In the genomic region with DNA sequence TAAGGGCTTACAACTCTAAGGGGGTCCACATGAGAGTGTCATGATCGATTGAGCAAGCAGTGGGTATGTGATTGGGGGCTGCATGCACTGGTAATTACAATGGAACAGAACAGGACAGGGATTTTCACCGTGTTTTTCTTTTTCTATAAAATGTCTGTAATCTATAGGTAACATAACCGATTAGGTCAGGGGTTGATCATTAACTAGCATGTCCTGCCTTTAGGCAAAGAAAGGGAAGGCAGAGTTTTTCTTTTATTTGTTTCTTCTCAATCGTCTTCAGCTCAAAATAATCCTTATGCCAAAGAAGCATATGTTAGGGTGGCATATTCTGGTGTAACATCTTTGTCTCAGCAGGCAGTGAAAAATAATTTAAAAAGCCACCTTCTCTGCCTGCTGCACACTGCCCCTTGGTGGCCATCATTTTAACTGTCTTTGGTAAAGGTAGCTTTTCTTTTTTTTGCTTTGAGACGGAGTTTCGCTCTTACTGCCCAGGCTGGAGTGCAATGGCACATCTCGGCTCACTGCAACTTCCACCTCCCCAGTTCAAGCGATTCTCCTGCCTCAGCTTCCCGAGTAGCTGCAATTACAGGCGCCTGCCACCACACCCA, we compare ENCODE assay signal across 8 cellular contexts. TPM values are rescaled to one million over a fixed set of nuclear protein-coding genes. Genes with fewer than 3 reads are reported as not detected.
DNase-seq lines count a peak whose midpoint lies in the region; ATAC-seq and TF ChIP-seq lines count a peak whose summit lies in the region.

No MANE protein-coding gene starts in this region.

- H3F3A ChIP-seq in DOHH2 (ENCODE audit: control insufficient read depth, insufficient read depth): no peaks in the 10 kb centered on the region

- peak overlapping the region; percentile 2 for H3K4me3 Mint-ChIP-seq in progenitor cell of endocrine pancreas (ENCODE audit: low read depth)

- WGBS in aorta, 2 donors: 55 to 66% methylated on average over 10 of the region's 10 CpGs

- no peak overlapping the region for H3K27ac Mint-ChIP-seq in progenitor cell of endocrine pancreas

- peaks cover 99% of the 10 kb centered on the region for H3K79me2 ChIP-seq in DOHH2 (ENCODE audit: control insufficient read depth, low read length)

- intact Hi-C loops in aorta (cut with DNase I): loop anchor here in 1 of 2 donors (10.0 kb wide), 2 partner anchors 215 to 365 kb away; a partner anchor contains a TSS

- H4K20me1 ChIP-seq in DOHH2 (ENCODE audit: control insufficient read depth, insufficient read depth, low read depth, low read length): no peaks in the 10 kb centered on the region; the same call in 1 of the 2 replicates

- peak; percentile 61 for TF ChIP-seq CTCF in DOHH2 (IDR thresholded peaks at IDR 0.05; ENCODE audit: low read depth, low read length, poor library complexity, severe bottlenecking)
- TF ChIP-seq CTCF in LNCAP (IDR thresholded peaks at IDR 0.05): peak; percentile 76
- TF ChIP-seq CTCF in progenitor cell of endocrine pancreas (IDR thresholded peaks at IDR 0.05; ENCODE audit: unreplicated experiment): peak; percentile 43

- no peak overlapping the region for H3K4me3 ChIP-seq in DOHH2 (ENCODE audit: low read length)
- H3K4me3 ChIP-seq in aorta (ENCODE audit: low read length in 2 of 2): no peak overlapping the region

- H3K9me3 Mint-ChIP-seq in progenitor cell of endocrine pancreas (ENCODE audit: low read depth): no peaks in the 10 kb centered on the region

- H3K4me1 ChIP-seq in DOHH2 (ENCODE audit: control insufficient read depth, low read length) (peaks cover 2% of the 10 kb centered on the region; the same call in 1 of the 2 replicates), aorta (ENCODE audit: control insufficient read depth in 1 of 2, insufficient read depth in 2 of 2, low read length in 2 of 2) (no peaks in the 10 kb centered on the region)

- H3K9me3 ChIP-seq in DOHH2 (ENCODE audit: control insufficient read depth, insufficient read depth, low read length): no peaks in the 10 kb centered on the region
- no peaks in the 10 kb centered on the region for H3K9me3 ChIP-seq in aorta (ENCODE audit: control insufficient read depth, low read length)

- H3K27ac ChIP-seq in DOHH2 (ENCODE audit: low read depth, low read length) (no peak overlapping the region), aorta (ENCODE audit: low read depth in 1 of 2, low read length in 2 of 2) (no peak overlapping the region)

- H3K9me2 ChIP-seq in DOHH2 (replicated peaks; ENCODE audit: control insufficient read depth, low read length): no peaks in the 10 kb centered on the region

- DNase-seq in activated CD4-positive, alpha-beta T cell treated with anti-CD3 and anti-CD28 coated beads, Interleukin-2, amount 50 U/mL, for 4 hours: peak; percentile 25 to 27
- DNase-seq in fibroblast of gingiva (ENCODE audit: low read depth) (peak; percentile 39), progenitor cell of endocrine pancreas (ENCODE audit: low spot score, unreplicated experiment) (no peak), aorta (no peak)

- H3K27me3 ChIP-seq in DOHH2 (ENCODE audit: control insufficient read depth, low read length) (no peaks in the 10 kb centered on the region), aorta (ENCODE audit: control insufficient read depth in 1 of 2, insufficient read depth in 2 of 2, low read length in 1 of 2) (no peaks in the 10 kb centered on the region)

- ATAC-seq in GM19467 (IDR thresholded peaks at IDR 0.05; ENCODE audit: unreplicated experiment): peak; percentile 71
- ATAC-seq in HG03521 (IDR thresholded peaks at IDR 0.05; ENCODE audit: unreplicated experiment): no peak
- ATAC-seq in aorta (ENCODE audit: low FRiP score): no peak

- H3K4me1 Mint-ChIP-seq in progenitor cell of endocrine pancreas (ENCODE audit: low read depth): peaks cover 18% of the 10 kb centered on the region

- H3K27me3 Mint-ChIP-seq in progenitor cell of endocrine pancreas: no peaks in the 10 kb centered on the region

- H3K36me3 Mint-ChIP-seq in progenitor cell of endocrine pancreas (ENCODE audit: insufficient read depth): peaks cover 3% of the 10 kb centered on the region

- no peak overlapping the region for H3K4me2 ChIP-seq in DOHH2 (ENCODE audit: low read length)

- H3K36me3 ChIP-seq in DOHH2 (ENCODE audit: control insufficient read depth, low read length): peaks cover 48% of the 10 kb centered on the region
- H3K36me3 ChIP-seq in aorta (ENCODE audit: control insufficient read depth in 1 of 2, insufficient read depth in 2 of 2, low read length in 1 of 2): no peaks in the 10 kb centered on the region

RNA-seq across cellular contexts. Expression of a gene that starts 9.7 kb away (rescaled TPM):
- 39.0 and 47.1 TPM in 2 replicates for total RNA-seq in progenitor cell of endocrine pancreas
- 10 to 100 TPM in 1 of 2 donors, 1 to 10 TPM in 1; 8.4 to 13.6 TPM for total RNA-seq in aorta
- 1 to 10 TPM; 7.8 to 9.4 TPM for polyA plus RNA-seq in aorta

RNA-seq across cellular contexts. Expression of a gene that starts 33.2 kb away (rescaled TPM):
- 27.9 and 29.8 TPM in 2 replicates for total RNA-seq in progenitor cell of endocrine pancreas
- total RNA-seq in aorta: 10 to 100 TPM; 23.3 to 64.8 TPM
- polyA plus RNA-seq in aorta: 10 to 100 TPM; 26.8 to 42.1 TPM

Comparison
In these comparisons a context has a peak if more than half of its experiments do, and no peak if none do; other contexts are left out.
1. DNase-seq: peak in activated CD4-positive, alpha-beta T cell treated with anti-CD3 and anti-CD28 coated beads, Interleukin-2, amount 50 U/mL, for 4 hours (2 of 2) and fibroblast of gingiva (single experiment); none in progenitor cell of endocrine pancreas (single experiment) and aorta (0 of 2).
2. Peak in every context shown above with its lines, with median percentiles within 50 percentile points of each other: CTCF ChIP-seq.